Comparison of ENCODE assay signal across 5 cellular contexts in the genomic region with DNA sequence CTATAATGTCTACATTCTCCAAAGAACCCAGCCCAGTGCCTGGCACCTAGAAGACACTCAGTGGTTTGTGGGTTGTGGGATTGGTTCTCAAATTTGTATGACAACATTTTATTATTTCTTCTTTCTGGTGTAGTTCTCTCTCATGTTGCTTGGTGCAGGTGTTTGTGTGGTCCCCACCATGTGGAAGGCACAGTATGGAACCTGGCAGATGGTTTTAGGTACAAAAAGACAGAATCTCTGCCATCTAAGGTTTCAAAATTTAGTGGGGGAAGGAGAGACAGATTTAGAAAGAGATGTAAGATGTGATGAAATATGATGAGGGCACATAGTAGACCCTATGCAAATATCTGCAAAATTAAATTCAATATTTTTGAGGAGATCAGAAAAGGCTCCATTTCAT.
"Had no signal": no experiment of that assay in that cellular context is flagged by ENCODE, and none has a peak within 500 bp of the region (broad histone marks: within the 10 kb centered on the region; RNA-seq: fewer than 3 reads in every experiment).

No MANE protein-coding gene starts in this region.

- ATAC-seq: GM23338 had no signal

- H3K4me3 ChIP-seq: GM23338 had no signal

- H3K4me2 ChIP-seq: GM23338 had no signal

- H2AFZ ChIP-seq: GM23338 had no signal

- DNase-seq: H9, HCEC 1CT, IMR-90, KG1 had no signal
